19 cellular contexts compared by ENCODE assay signal in the genomic region with DNA sequence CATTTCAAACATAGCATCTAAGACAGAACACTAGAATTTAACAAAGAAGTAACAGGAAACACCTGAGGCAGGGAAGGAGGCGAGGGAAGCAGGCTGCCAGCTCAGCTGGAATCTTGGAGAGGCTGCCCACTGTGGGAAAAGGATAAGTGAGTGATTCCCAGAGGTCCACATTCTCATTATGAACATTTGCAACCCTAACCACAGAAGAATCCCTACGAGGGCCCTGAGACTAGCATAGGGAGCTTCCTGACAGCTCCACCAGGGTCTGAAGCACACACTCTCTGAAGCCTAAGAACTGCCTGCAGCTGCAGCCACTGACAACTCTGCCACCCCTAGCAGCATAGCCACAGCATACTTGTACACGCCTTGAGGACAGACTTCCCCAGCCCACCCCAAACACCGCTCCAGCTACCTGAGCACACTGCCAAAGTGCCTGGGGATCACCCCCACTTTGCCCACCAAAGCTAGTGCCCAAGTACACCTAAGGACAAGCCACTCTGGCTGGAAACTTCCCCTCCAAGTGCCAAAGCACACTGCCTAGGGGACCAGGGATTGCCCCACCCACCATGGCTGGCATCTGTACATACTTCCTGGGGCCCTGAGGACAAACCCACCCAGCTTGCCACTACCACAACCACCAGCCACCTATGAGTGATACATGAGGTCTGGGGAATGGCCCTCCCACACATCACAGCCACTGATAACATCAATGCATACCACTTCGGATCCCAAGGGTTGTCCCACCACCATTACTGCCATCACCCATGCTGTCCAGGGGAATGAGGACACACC.
DNase-seq lines count a peak whose midpoint lies in the region; ATAC-seq, FAIRE-seq and TF ChIP-seq lines count a peak whose summit lies in the region.
"Had no signal": no experiment of that assay in that cellular context is flagged by ENCODE, and none has a peak within 500 bp of the region (broad histone marks: within the 10 kb centered on the region; RNA-seq: fewer than 3 reads in every experiment).

No MANE protein-coding gene starts in this region.

- H3K14ac ChIP-seq in H1 (ENCODE audit: insufficient read length) (no peak overlapping the region), neuronal stem cell (ENCODE audit: low read length) (peak overlapping the region; percentile 17)

- H3K27ac Mint-ChIP-seq in CD4-positive, alpha-beta memory T cell: peak overlapping the region in 5 of 7 donors; percentile 6 to 80 (median 53)
- H3K27ac Mint-ChIP-seq: HFFc6; stimulated activated naive CD8-positive, alpha-beta T cell treated with anti-CD3 and anti-CD28 coated beads, Interleukin-15, amount 100 ng/mL, for 72 hours had no signal

- H3K23me2 ChIP-seq in H1 (ENCODE audit: low read depth, low read length): no peaks in the 10 kb centered on the region

- peaks cover 41 to 63% (median 53%) of the 10 kb centered on the region in 4 donors for H3K4me1 Mint-ChIP-seq in CD4-positive, alpha-beta memory T cell

- no peak overlapping the region for H3K4me3 ChIP-seq in CD4-positive, alpha-beta memory T cell (ENCODE audit: low read length in 2 of 2)
- no peak overlapping the region for H3K4me3 ChIP-seq in KMS-11 (IDR thresholded peaks at IDR 0.05; ENCODE audit: insufficient read depth, low read depth, low read length)
- no peak overlapping the region for H3K4me3 ChIP-seq in H1 (ENCODE audit: extremely low read depth in 1 of 4, insufficient read depth in 2 of 4, low read depth in 3 of 4, low read length in 4 of 4)
- peak overlapping the region in 1 of 2 donors; percentile 44 for H3K4me3 ChIP-seq in neuronal stem cell (ENCODE audit: low read length in 2 of 2)
- no peak overlapping the region for H3K4me3 ChIP-seq in mucosa of descending colon
- H3K4me3 ChIP-seq: right lobe of liver had no signal

- no peak for ATAC-seq in mucosa of descending colon
- ATAC-seq: naive thymus-derived CD4-positive, alpha-beta T cell; stimulated activated naive CD8-positive, alpha-beta T cell treated with anti-CD3 and anti-CD28 coated beads, Interleukin-15, amount 100 ng/mL, for 72 hours had no signal

- H2BK20ac ChIP-seq in H1 (ENCODE audit: low read length): no peak overlapping the region

- TF ChIP-seq POLR2A in H1 (IDR thresholded peaks at IDR 0.05; ENCODE audit: control extremely low read depth in 1 of 2, low read depth in 2 of 2, low read length in 2 of 2): no peak

- H3K79me2 ChIP-seq in KMS-11 (ENCODE audit: insufficient read depth, low read depth) (peaks cover 47% of the 10 kb centered on the region), H1 (ENCODE audit: control insufficient read depth in 1 of 2, insufficient read depth in 2 of 2, low read length in 2 of 2) (peaks cover 0 to 84% of the 10 kb centered on the region in 2 experiments; a peak in 3 of 4 replicates)

- no peak for DNase-seq in CD4-positive, alpha-beta memory T cell
- no peak for DNase-seq in H1 (ENCODE audit: low read depth in 1 of 2, low spot score in 2 of 2)
- no peak for DNase-seq in neuronal stem cell (ENCODE audit: low spot score)
- DNase-seq in NCI-H82 treated with DMSO at 0.1 percent for 48 hours (lab: John Stamatoyannopoulos, UW; ENCODE audit: unreplicated experiment): no peak
- DNase-seq in mucosa of descending colon: no peak
- DNase-seq in posterior cingulate gyrus: no peak
- no peak for DNase-seq in stimulated activated naive CD4-positive, alpha-beta T cell (lab: John Stamatoyannopoulos, UW)
- DNase-seq: activated CD4-positive, CD25-positive, alpha-beta regulatory T cell; COR-L47; foreskin melanocyte; HFFc6; naive thymus-derived CD4-positive, alpha-beta T cell; NCI-H1105 treated with DMSO at 0.1 percent for 48 hours; NCI-H524; right lobe of liver; stimulated activated naive CD8-positive, alpha-beta T cell treated with anti-CD3 and anti-CD28 coated beads, Interleukin-15, amount 100 ng/mL, for 72 hours; T-cell had no signal

- H3K4me2 ChIP-seq in KMS-11 (peak overlapping the region; percentile 33; the same call in 1 of the 2 replicates), H1 (ENCODE audit: insufficient read depth in 1 of 2, low read depth in 2 of 2, low read length in 2 of 2) (no peak overlapping the region), neuronal stem cell (ENCODE audit: insufficient read depth, low read length, poor library complexity, severe bottlenecking) (no peak overlapping the region)

- H2AK5ac ChIP-seq in H1 (ENCODE audit: low read depth, low read length) (no peak overlapping the region), neuronal stem cell (ENCODE audit: low read depth, low read length) (no peak overlapping the region)

- TF ChIP-seq CTCF in KMS-11 (conservative IDR thresholded peaks at IDR 0.05; ENCODE audit: low read depth, low read length) (no peak), H1 (IDR thresholded peaks at IDR 0.05; ENCODE audit: control extremely low read depth in 1 of 3, insufficient read depth in 1 of 3, low read depth in 1 of 3, low read length in 3 of 3) (no peak), mucosa of descending colon (IDR thresholded peaks at IDR 0.05) (no peak)

- H4K5ac ChIP-seq in H1 (ENCODE audit: insufficient read length, low read depth, low read length): no peak overlapping the region

- H3K9me3 ChIP-seq in CD4-positive, alpha-beta memory T cell (ENCODE audit: control insufficient read depth in 1 of 2, low read length in 2 of 2): no peaks in the 10 kb centered on the region
- H3K9me3 ChIP-seq in H1 (ENCODE audit: insufficient read depth in 2 of 2, low read depth in 1 of 2, low read length in 1 of 2): peaks cover 8 to 18% of the 10 kb centered on the region in 2 experiments
- peaks cover 5 to 33% of the 10 kb centered on the region in 2 donors for H3K9me3 ChIP-seq in neuronal stem cell (replicated peaks in 1 of 2; ENCODE audit: control insufficient read depth in 2 of 2, insufficient read depth in 1 of 2, low read depth in 1 of 2, low read length in 2 of 2)
- H3K9me3 ChIP-seq in mucosa of descending colon: peaks cover 8% of the 10 kb centered on the region

- no peaks in the 10 kb centered on the region for H3K27me3 Mint-ChIP-seq in CD4-positive, alpha-beta memory T cell
- H3K27me3 Mint-ChIP-seq: naive thymus-derived CD4-positive, alpha-beta T cell; stimulated activated naive CD8-positive, alpha-beta T cell treated with anti-CD3 and anti-CD28 coated beads, Interleukin-15, amount 100 ng/mL, for 72 hours; T-cell had no signal

- peaks cover 50 to 71% of the 10 kb centered on the region in 2 donors for H3K36me3 Mint-ChIP-seq in CD4-positive, alpha-beta memory T cell

- no peak for TF ChIP-seq RAD21 in H1 (IDR thresholded peaks at IDR 0.05 in 1 of 2, conservative IDR thresholded peaks at IDR 0.05 in 1 of 2; ENCODE audit: low read depth in 2 of 2, low read length in 2 of 2)

- H3K36me3 ChIP-seq in CD4-positive, alpha-beta memory T cell (ENCODE audit: insufficient read depth, low read length): no peaks in the 10 kb centered on the region
- 0 out of 2 replicates have a peak, but pooled peaks cover 3% of the 10 kb centered on the region for H3K36me3 ChIP-seq in KMS-11 (ENCODE audit: insufficient read depth)
- peaks cover 0 to 11% (median 3%) of the 10 kb centered on the region in 4 experiments; a peak in 3 of 8 replicates for H3K36me3 ChIP-seq in H1 (ENCODE audit: control insufficient read depth in 2 of 4, insufficient read depth in 4 of 4, low read length in 3 of 4)
- H3K36me3 ChIP-seq in neuronal stem cell (replicated peaks in 1 of 2; ENCODE audit: control insufficient read depth in 2 of 2, insufficient read depth in 2 of 2, low read length in 2 of 2): peaks cover 4 to 20% of the 10 kb centered on the region in 2 donors
- H3K36me3 ChIP-seq in mucosa of descending colon (ENCODE audit: low read depth): no peaks in the 10 kb centered on the region
- H3K36me3 ChIP-seq: right lobe of liver had no signal

- peaks cover 8% of the 10 kb centered on the region for H3K79me1 ChIP-seq in H1 (ENCODE audit: low read depth, low read length)
- peaks cover 13% of the 10 kb centered on the region for H3K79me1 ChIP-seq in neuronal stem cell (ENCODE audit: low read depth, low read length)

- H3K4me3 Mint-ChIP-seq in CD4-positive, alpha-beta memory T cell: no peak overlapping the region
- H3K4me3 Mint-ChIP-seq: HFFc6; stimulated activated naive CD8-positive, alpha-beta T cell treated with anti-CD3 and anti-CD28 coated beads, Interleukin-15, amount 100 ng/mL, for 72 hours had no signal

- H2BK120ac ChIP-seq in H1 (replicated peaks; ENCODE audit: low read depth, low read length) (no peak overlapping the region), neuronal stem cell (ENCODE audit: low read depth, low read length) (no peak overlapping the region)

- WGBS in H1 (ENCODE audit: extremely low coverage in 1 of 2, insufficient coverage in 1 of 2, insufficient read length in 1 of 2, insufficient replicate concordance in 2 of 2, low coverage in 1 of 2, low lambda C conversion rate in 2 of 2, missing lambda C conversion rate in 1 of 2), 2 experiments: 82% methylated on average over 5 of the region's 5 CpGs; no CpG with 5 or more reads in 1 of the 2 experiments
- WGBS in neuronal stem cell (ENCODE audit: extremely low coverage in 2 of 2, insufficient read length in 2 of 2, insufficient replicate concordance in 1 of 2), 2 donors: no CpG with 5 or more reads among the region's 5 CpGs

- CTCF ChIA-PET in CD4-positive, alpha-beta memory T cell (lab: Charles Lee; ENCODE audit: partially characterized antibody): no interaction called here
- CTCF ChIA-PET in H1 (lab: Charles Lee; ENCODE audit: partially characterized antibody): no interaction called here

- H4K8ac ChIP-seq in H1 (ENCODE audit: extremely low read depth, insufficient read depth, low read length): peak overlapping the region; percentile 57; the same call in 1 of the 2 replicates
- no peak overlapping the region for H4K8ac ChIP-seq in neuronal stem cell (ENCODE audit: low read depth, low read length)

- no peaks in the 10 kb centered on the region for H3K4me1 ChIP-seq in CD4-positive, alpha-beta memory T cell (ENCODE audit: insufficient read depth, low read length)
- H3K4me1 ChIP-seq in KMS-11 (ENCODE audit: low read depth, poor library complexity, severe bottlenecking): peaks cover 22% of the 10 kb centered on the region
- no peaks in the 10 kb centered on the region; a peak in 1 of 7 replicates for H3K4me1 ChIP-seq in H1 (replicated peaks in 1 of 4; ENCODE audit: control insufficient read depth in 3 of 4, insufficient read depth in 4 of 4, low read length in 3 of 4)
- no peaks in the 10 kb centered on the region for H3K4me1 ChIP-seq in neuronal stem cell (ENCODE audit: control insufficient read depth in 2 of 2, insufficient read depth in 1 of 2, low read depth in 1 of 2, low read length in 2 of 2)
- H3K4me1 ChIP-seq in mucosa of descending colon (ENCODE audit: low read depth): no peaks in the 10 kb centered on the region
- H3K4me1 ChIP-seq: right lobe of liver had no signal

- no peak overlapping the region; the same call in 1 of the 2 replicates for H3K18ac ChIP-seq in H1 (ENCODE audit: extremely low read depth, low read length)
- peak overlapping the region; percentile 65 for H3K18ac ChIP-seq in neuronal stem cell (ENCODE audit: low read length)

- POLR2A ChIA-PET in CD4-positive, alpha-beta memory T cell (lab: Charles Lee; ENCODE audit: partially characterized antibody): no interaction called here
- POLR2A ChIA-PET in H1 (lab: Charles Lee; ENCODE audit: partially characterized antibody): interaction anchor here (1.2 to 1.4 kb wide), 2 partner anchors 11 to 15 kb away, joined by 3 to 4 read pairs; no protein-coding TSS in a partner anchor

- H3K27ac ChIP-seq in CD4-positive, alpha-beta memory T cell (ENCODE audit: low read depth, low read length): no peak overlapping the region
- H3K27ac ChIP-seq in KMS-11: peak overlapping the region; percentile 10; the same call in 1 of the 2 replicates
- no peak overlapping the region for H3K27ac ChIP-seq in H1 (ENCODE audit: low read depth, low read length)
- no peak overlapping the region for H3K27ac ChIP-seq in neuronal stem cell (replicated peaks; ENCODE audit: low read length)
- H3K27ac ChIP-seq: right lobe of liver had no signal

- H3K9me3 Mint-ChIP-seq in CD4-positive, alpha-beta memory T cell: peaks cover 0 to 25% (median 5%) of the 10 kb centered on the region in 8 donors

- no peak overlapping the region for H4K91ac ChIP-seq in H1 (replicated peaks; ENCODE audit: insufficient read length, low read length)
- H4K91ac ChIP-seq in neuronal stem cell (ENCODE audit: low read depth, low read length, poor library complexity): no peak overlapping the region

- H4K20me1 ChIP-seq in KMS-11 (ENCODE audit: insufficient read depth) (no peaks in the 10 kb centered on the region; the same call in 1 of the 2 replicates), H1 (replicated peaks in 1 of 2; ENCODE audit: control insufficient read depth in 1 of 2, insufficient read depth in 2 of 2, low read length in 2 of 2) (peaks cover 4 to 6% of the 10 kb centered on the region in 2 experiments)

- H2BK12ac ChIP-seq in H1 (ENCODE audit: low read depth, low read length) (no peak overlapping the region), neuronal stem cell (ENCODE audit: low read length) (no peak overlapping the region)

- TF ChIP-seq EP300 in H1 (IDR thresholded peaks at IDR 0.05; ENCODE audit: borderline replicate concordance in 1 of 2, low read depth in 2 of 2, low read length in 2 of 2): no peak

- H2BK15ac ChIP-seq in H1 (ENCODE audit: low read length) (no peak overlapping the region), neuronal stem cell (ENCODE audit: low read length) (no peak overlapping the region)

- no peak overlapping the region for H2BK5ac ChIP-seq in H1 (ENCODE audit: low read depth, low read length)
- H2BK5ac ChIP-seq in neuronal stem cell (ENCODE audit: low read length): no peak overlapping the region

- no peak overlapping the region for H3K56ac ChIP-seq in H1 (replicated peaks; ENCODE audit: insufficient read length, low read depth, low read length)

- H3K23ac ChIP-seq in H1 (ENCODE audit: insufficient read length) (no peak overlapping the region), neuronal stem cell (ENCODE audit: low read depth, low read length, poor library complexity) (peak overlapping the region; percentile 89)

- no peak overlapping the region for H3K4ac ChIP-seq in H1 (replicated peaks; ENCODE audit: insufficient read length, low read depth, low read length)
- peak overlapping the region; percentile 10 for H3K4ac ChIP-seq in neuronal stem cell (ENCODE audit: low read length)

- H3K27me3 ChIP-seq in CD4-positive, alpha-beta memory T cell (ENCODE audit: insufficient read depth, low read length): no peaks in the 10 kb centered on the region
- H3K27me3 ChIP-seq in KMS-11 (ENCODE audit: insufficient read depth, low read depth) (no peaks in the 10 kb centered on the region), H1 (replicated peaks in 1 of 4; ENCODE audit: control insufficient read depth in 3 of 4, extremely low read depth in 1 of 4, insufficient read depth in 3 of 4, low read length in 3 of 4) (no peaks in the 10 kb centered on the region), neuronal stem cell (ENCODE audit: control insufficient read depth in 3 of 3, insufficient read depth in 3 of 3, low read depth in 1 of 3, low read length in 3 of 3) (no peaks in the 10 kb centered on the region)
- H3K27me3 ChIP-seq: right lobe of liver had no signal

- intact Hi-C loops in CD4-positive, alpha-beta memory T cell (cut with micrococcal nuclease): no loop called here
- intact Hi-C loops in mucosa of descending colon (cut with DNase I, micrococcal nuclease): no loop called here
- intact Hi-C loops in posterior cingulate gyrus (cut with DNase I): no loop called here

- H3K9ac ChIP-seq in KMS-11 (no peak overlapping the region), H1 (replicated peaks in 1 of 4; ENCODE audit: extremely low read depth in 1 of 4, low read depth in 3 of 4, low read length in 3 of 4) (no peak overlapping the region), neuronal stem cell (ENCODE audit: low read depth, low read length, poor library complexity) (peak overlapping the region; percentile 30)

- no peak for FAIRE-seq in H1 (lab: Jason Lieb, UNC)
- FAIRE-seq: RCC 7860 had no signal

- H2AFZ ChIP-seq in KMS-11 (ENCODE audit: low read depth): no peak overlapping the region
- H2AFZ ChIP-seq in H1 (ENCODE audit: low read length): no peak overlapping the region
- no peak overlapping the region for H2AFZ ChIP-seq in neuronal stem cell (ENCODE audit: low read length)
